Comparison of ENCODE assay signal across 8 cellular contexts in the genomic region with DNA sequence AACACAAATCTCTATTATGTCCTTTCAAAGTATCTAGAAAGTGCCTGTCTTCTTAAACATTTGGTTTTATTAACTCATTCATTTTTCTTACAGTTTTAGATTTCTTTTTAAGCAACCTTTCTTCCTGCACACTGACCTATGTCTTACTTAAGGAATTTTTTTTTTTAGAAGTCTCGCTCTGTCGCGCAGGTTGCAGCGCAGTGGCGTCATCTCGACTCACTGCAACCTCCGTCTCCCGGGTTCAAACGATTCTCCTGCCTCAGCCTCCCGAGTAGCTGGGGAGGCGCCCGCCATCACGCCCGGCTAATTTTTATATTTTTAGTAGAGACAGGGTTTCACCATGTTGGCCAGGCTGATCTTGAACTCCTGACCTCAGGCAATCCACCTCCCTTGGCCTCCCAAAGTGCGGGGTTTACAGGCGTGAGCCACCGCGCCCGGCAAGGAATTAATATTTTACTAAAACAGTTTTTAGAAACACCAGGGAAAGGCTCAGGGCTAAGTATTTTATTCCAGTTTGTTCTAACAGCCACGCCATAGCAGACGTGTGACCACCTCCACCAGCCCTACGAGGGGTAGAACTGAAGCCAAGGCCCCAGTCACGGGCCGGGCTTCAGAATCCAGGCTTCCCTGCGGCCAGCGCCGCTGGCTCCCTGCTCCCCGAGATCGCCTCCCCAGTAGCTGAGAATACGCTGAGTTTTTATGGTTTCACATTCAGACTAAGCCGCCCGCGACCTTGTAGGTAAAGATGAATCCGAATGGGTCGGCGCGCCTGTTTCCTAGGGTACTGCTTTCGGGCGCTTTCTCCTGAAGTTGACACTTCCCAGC. TPM values are rescaled to one million over a fixed set of nuclear protein-coding genes. Genes with fewer than 3 reads are reported as not detected.
DNase-seq lines count a peak whose midpoint lies in the region; ATAC-seq and TF ChIP-seq lines count a peak whose summit lies in the region.

No MANE protein-coding gene starts in this region.

- no peak for TF ChIP-seq EP300 in tibial nerve (IDR thresholded peaks at IDR 0.05)

- H3K9me3 ChIP-seq in tibial nerve: no peaks in the 10 kb centered on the region

- peak overlapping the region; percentile 97 to 98 for H3K27ac Mint-ChIP-seq in natural killer cell

- peaks cover 0 to 39% (median 25%) of the 10 kb centered on the region in 4 donors for H3K4me1 ChIP-seq in tibial nerve

- DNase-seq in GM03348 (ENCODE audit: low spot score) (peak; percentile 52), H7 (no peak), NCI-H1105 treated with DMSO at 0.1 percent for 48 hours (lab: John Stamatoyannopoulos, UW) (peak; percentile 19), epithelial cell of proximal tubule (ENCODE audit: low read depth) (no peak), natural killer cell (peak; percentile 23), tibial nerve (ENCODE audit: low spot score in 2 of 2) (no peak), midbrain (lab: John Stamatoyannopoulos, UW) (no peak)
- peak; percentile 15 to 20 for DNase-seq in activated CD4-positive, alpha-beta T cell treated with anti-CD3 and anti-CD28 coated beads, Interleukin-2, amount 50 U/mL, for 24 hours (ENCODE audit: low read depth in 1 of 2, low spot score in 1 of 2)

- H3K27me3 ChIP-seq in H7 (ENCODE audit: control insufficient read depth, insufficient read depth, low read length): no peaks in the 10 kb centered on the region
- H3K27me3 ChIP-seq in tibial nerve: no peaks in the 10 kb centered on the region

- intact Hi-C loops in natural killer cell (cut with micrococcal nuclease): loop anchor here (1.0 kb wide), 1 partner anchor 18 kb away; no protein-coding TSS in a partner anchor

- TF ChIP-seq POLR2A in tibial nerve (IDR thresholded peaks at IDR 0.05): no peak

- H3K27me3 Mint-ChIP-seq in natural killer cell (ENCODE audit: low read depth in 2 of 2): no peaks in the 10 kb centered on the region

- peak overlapping the region; percentile 98 to 100 (median 98) for H3K27ac ChIP-seq in tibial nerve

- H3K36me3 ChIP-seq in H7 (replicated peaks; ENCODE audit: control insufficient read depth, insufficient read depth, low read length) (no peaks in the 10 kb centered on the region), tibial nerve (no peaks in the 10 kb centered on the region)

- no peaks in the 10 kb centered on the region for H3K9me3 Mint-ChIP-seq in natural killer cell

- no peaks in the 10 kb centered on the region for H3K36me3 Mint-ChIP-seq in natural killer cell

- H3K4me3 ChIP-seq in H7 (ENCODE audit: insufficient read depth, low read depth, low read length): peak overlapping the region; percentile 99
- H3K4me3 ChIP-seq in epithelial cell of proximal tubule (ENCODE audit: low read depth, low read length): peak overlapping the region; percentile 87
- peak overlapping the region; percentile 67 to 80 (median 72) for H3K4me3 ChIP-seq in tibial nerve

- peaks cover 38 to 40% of the 10 kb centered on the region in 2 donors for H3K4me1 Mint-ChIP-seq in natural killer cell

- TF ChIP-seq CTCF in epithelial cell of proximal tubule (conservative IDR thresholded peaks at IDR 0.05; ENCODE audit: low read depth, low read length) (no peak), natural killer cell (IDR thresholded peaks at IDR 0.05) (no peak), tibial nerve (IDR thresholded peaks at IDR 0.05) (no peak)

- 6 to 8% methylated on average over 29 to 39 of the region's 39 CpGs for WGBS in tibial nerve, 2 donors

- H3K4me3 Mint-ChIP-seq in natural killer cell: peak overlapping the region; percentile 98

- ATAC-seq in natural killer cell: peak; percentile 5 to 15 (median 9)

RNA-seq across cellular contexts. Expression of a gene that starts 0.9 kb away (rescaled TPM):
- total RNA-seq in H7 (2014; rRNA removed; shearing (Covaris generic)): 43.4 and 53.7 TPM in 2 replicates
- total RNA-seq in epithelial cell of proximal tubule: 47.5 and 56.0 TPM in 2 replicates
- total RNA-seq in natural killer cell: 100 to 1,000 TPM; 183 to 192 (median 186) TPM
- 100 to 1,000 TPM in 2 of 4 donors, 10 to 100 TPM in 2; 76.2 to 107 (median 102) TPM for total RNA-seq in tibial nerve

RNA-seq across cellular contexts. Expression of a gene that starts 17.6 kb away (rescaled TPM):
- 24.7 and 32.6 TPM in 2 replicates for total RNA-seq in H7 (2014; rRNA removed; shearing (Covaris generic))
- total RNA-seq in epithelial cell of proximal tubule (6.0 and 22.7 TPM in 2 replicates), natural killer cell (1 to 10 TPM; 5.1 to 7.2 (median 6.9) TPM), tibial nerve (1 to 10 TPM; 5.9 to 8.6 (median 7.5) TPM)

Comparison
In these comparisons a context has a peak if more than half of its experiments do, and no peak if none do; other contexts are left out.
1. DNase-seq: peak in GM03348 (single experiment), NCI-H1105 treated with DMSO at 0.1 percent for 48 hours (single experiment), activated CD4-positive, alpha-beta T cell treated with anti-CD3 and anti-CD28 coated beads, Interleukin-2, amount 50 U/mL, for 24 hours (2 of 2) and natural killer cell (single experiment); none in H7 (single experiment), epithelial cell of proximal tubule (single experiment), tibial nerve (0 of 2) and midbrain (single experiment).
2. Peak in every context shown above with its lines, with median percentiles within 50 percentile points of each other: H3K4me3 ChIP-seq.